Comparison of ENCODE assay signal across 11 cellular contexts in genomic region chr6:5174756-5175155, GRCh38.
DNase-seq lines count a peak whose midpoint lies in the region; ATAC-seq and TF ChIP-seq lines count a peak whose summit lies in the region.
"Had no signal": no experiment of that assay in that cellular context is flagged by ENCODE, and none has a peak within 500 bp of the region (broad histone marks: within the 10 kb centered on the region; RNA-seq: fewer than 3 reads in every experiment).

No MANE protein-coding gene starts in this region.

- CTCF ChIA-PET in activated CD8-positive, alpha-beta memory T cell treated with anti-CD3 and anti-CD28 coated beads, Interleukin-2, amount 10 ng/mL, durations not matched to agents 7 days and 5 days (lab: Charles Lee) = interaction anchor here (0.6 to 4.8 kb wide), 17 partner anchors 9 to 165 kb away, joined by 3 to 33 read pairs (median 5); partner anchors contain the start of genes FARS2 and LYRM4
- CTCF ChIA-PET in GM10248 (lab: Yijun Ruan, JAX) = interaction anchor here (1.0 to 3.6 kb wide), 15 partner anchors 9 to 128 kb away, joined by 3 to 27 read pairs (median 3); partner anchors contain the start of gene PPP1R3G

- H3K27ac ChIP-seq in parathyroid adenoma = peak overlapping the region; percentile 34
- H3K27ac ChIP-seq in gastroesophageal sphincter = no peak overlapping the region
- H3K27ac ChIP-seq: body of pancreas, tibial nerve had no signal

- no peaks in the 10 kb centered on the region for H3K27me3 ChIP-seq in parathyroid adenoma (ENCODE audit: control insufficient read depth, insufficient read depth, low read length)
- no peaks in the 10 kb centered on the region for H3K27me3 ChIP-seq in gastroesophageal sphincter
- H3K27me3 ChIP-seq: body of pancreas, tibial nerve had no signal

- no peaks in the 10 kb centered on the region for H3K27me3 Mint-ChIP-seq in activated CD8-positive, alpha-beta memory T cell treated with anti-CD3 and anti-CD28 coated beads, Interleukin-2, amount 10 ng/mL, durations not matched to agents 7 days and 5 days
- no peaks in the 10 kb centered on the region for H3K27me3 Mint-ChIP-seq in activated naive CD8-positive, alpha-beta T cell treated with anti-CD3 and anti-CD28 coated beads, Interleukin-2, amount 50 U/mL, for 24 hours

- H3K36me3 Mint-ChIP-seq in activated CD8-positive, alpha-beta memory T cell treated with anti-CD3 and anti-CD28 coated beads, Interleukin-2, amount 10 ng/mL, durations not matched to agents 7 days and 5 days = peaks cover 5% of the 10 kb centered on the region
- peaks cover 2% of the 10 kb centered on the region for H3K36me3 Mint-ChIP-seq in activated naive CD8-positive, alpha-beta T cell treated with anti-CD3 and anti-CD28 coated beads, Interleukin-2, amount 50 U/mL, for 24 hours (ENCODE audit: low read depth)

- H3K4me1 Mint-ChIP-seq in activated CD8-positive, alpha-beta memory T cell treated with anti-CD3 and anti-CD28 coated beads, Interleukin-2, amount 10 ng/mL, durations not matched to agents 7 days and 5 days = peaks cover 55% of the 10 kb centered on the region
- H3K4me1 Mint-ChIP-seq in activated naive CD8-positive, alpha-beta T cell treated with anti-CD3 and anti-CD28 coated beads, Interleukin-2, amount 50 U/mL, for 24 hours = peaks cover 56% of the 10 kb centered on the region

- no peaks in the 10 kb centered on the region for H3K9me3 Mint-ChIP-seq in activated CD8-positive, alpha-beta memory T cell treated with anti-CD3 and anti-CD28 coated beads, Interleukin-2, amount 10 ng/mL, durations not matched to agents 7 days and 5 days (ENCODE audit: low read depth)
- no peaks in the 10 kb centered on the region for H3K9me3 Mint-ChIP-seq in activated naive CD8-positive, alpha-beta T cell treated with anti-CD3 and anti-CD28 coated beads, Interleukin-2, amount 50 U/mL, for 24 hours

- POLR2A ChIA-PET in GM10248 (lab: Yijun Ruan, JAX) = no interaction called here

- TF ChIP-seq POLR2A in gastroesophageal sphincter (IDR thresholded peaks at IDR 0.05) = no peak

- H3K9ac ChIP-seq in parathyroid adenoma = no peak overlapping the region

- TF ChIP-seq CTCF in parathyroid adenoma (IDR thresholded peaks at IDR 0.05) (no peak), gastroesophageal sphincter (IDR thresholded peaks at IDR 0.05) (no peak), GM10248 (IDR thresholded peaks at IDR 0.05; ENCODE audit: control extremely low read depth, extremely low read depth, low read depth, missing control alignments) (no peak)

- H3K4me3 Mint-ChIP-seq in activated CD8-positive, alpha-beta memory T cell treated with anti-CD3 and anti-CD28 coated beads, Interleukin-2, amount 10 ng/mL, durations not matched to agents 7 days and 5 days = peak overlapping the region; percentile 60
- H3K4me3 Mint-ChIP-seq in activated naive CD8-positive, alpha-beta T cell treated with anti-CD3 and anti-CD28 coated beads, Interleukin-2, amount 50 U/mL, for 24 hours = peak overlapping the region; percentile 61

- no peak overlapping the region for H3K4me2 ChIP-seq in parathyroid adenoma (ENCODE audit: low read length)

- no peak for TF ChIP-seq EP300 in gastroesophageal sphincter (IDR thresholded peaks at IDR 0.05)

- ATAC-seq in activated CD8-positive, alpha-beta memory T cell treated with anti-CD3 and anti-CD28 coated beads, Interleukin-2, amount 10 ng/mL, durations not matched to agents 7 days and 5 days = peak; percentile 34
- no peak for ATAC-seq in activated naive CD8-positive, alpha-beta T cell treated with anti-CD3 and anti-CD28 coated beads, Interleukin-2, amount 50 U/mL, for 24 hours
- ATAC-seq in gastroesophageal sphincter = no peak
- no peak for ATAC-seq in HG03196 (IDR thresholded peaks at IDR 0.05; ENCODE audit: unreplicated experiment)
- ATAC-seq: body of pancreas had no signal

- H3K79me2 ChIP-seq in parathyroid adenoma = no peaks in the 10 kb centered on the region

- peak overlapping the region; percentile 95 for H3K27ac Mint-ChIP-seq in activated CD8-positive, alpha-beta memory T cell treated with anti-CD3 and anti-CD28 coated beads, Interleukin-2, amount 10 ng/mL, durations not matched to agents 7 days and 5 days
- H3K27ac Mint-ChIP-seq in activated naive CD8-positive, alpha-beta T cell treated with anti-CD3 and anti-CD28 coated beads, Interleukin-2, amount 50 U/mL, for 24 hours = peak overlapping the region; percentile 80

- H3K4me3 ChIP-seq in Jurkat, Clone E6-1 (ENCODE audit: low read length) = peak overlapping the region; percentile 25
- H3K4me3 ChIP-seq in parathyroid adenoma (ENCODE audit: low read depth, low read length) (no peak overlapping the region), gastroesophageal sphincter (no peak overlapping the region)
- H3K4me3 ChIP-seq: body of pancreas had no signal

- no peaks in the 10 kb centered on the region for H3K36me3 ChIP-seq in parathyroid adenoma (ENCODE audit: control insufficient read depth, insufficient read depth, low read length)
- H3K36me3 ChIP-seq in gastroesophageal sphincter = no peaks in the 10 kb centered on the region
- H3K36me3 ChIP-seq: tibial nerve had no signal

- H3K4me1 ChIP-seq in parathyroid adenoma = no peaks in the 10 kb centered on the region
- H3K4me1 ChIP-seq in gastroesophageal sphincter = no peaks in the 10 kb centered on the region
- H3K4me1 ChIP-seq: body of pancreas had no signal

- no peaks in the 10 kb centered on the region for H3K9me3 ChIP-seq in parathyroid adenoma (ENCODE audit: control insufficient read depth, low read length)
- no peaks in the 10 kb centered on the region for H3K9me3 ChIP-seq in gastroesophageal sphincter
- H3K9me3 ChIP-seq: body of pancreas, tibial nerve had no signal

- no peak overlapping the region for H2AFZ ChIP-seq in parathyroid adenoma

- DNase-seq in activated CD8-positive, alpha-beta memory T cell treated with anti-CD3 and anti-CD28 coated beads, Interleukin-2, amount 10 ng/mL, durations not matched to agents 7 days and 5 days = no peak
- DNase-seq in activated CD8-positive, alpha-beta memory T cell treated with anti-CD3 and anti-CD28 coated beads, Interleukin-2, amount 50 U/mL, for 48 hours = no peak
- peak; percentile 51 for DNase-seq in Jurkat, Clone E6-1 (ENCODE audit: low read depth, low spot score)
- no peak for DNase-seq in activated naive CD8-positive, alpha-beta T cell treated with anti-CD3 and anti-CD28 coated beads, Interleukin-2, amount 50 U/mL, for 24 hours
- DNase-seq in GM10248 (ENCODE audit: extremely low spot score) = no peak
- DNase-seq: body of pancreas, NCI-H1436 treated with DMSO at 0.1 percent for 48 hours had no signal

- 65 to 69% methylated on average over 3 to 5 of the region's 6 CpGs for WGBS in gastroesophageal sphincter (ENCODE audit: low coverage in 1 of 2), 2 donors
